Comparison of ENCODE assay signal across 10 cellular contexts in genomic region chr2:219368690-219369108, GRCh38. TPM values are rescaled to one million over a fixed set of nuclear protein-coding genes. Genes with fewer than 3 reads are reported as not detected.
DNase-seq lines count a peak whose midpoint lies in the region; ATAC-seq and TF ChIP-seq lines count a peak whose summit lies in the region.
"Had no signal": no experiment of that assay in that cellular context is flagged by ENCODE, and none has a peak within 500 bp of the region (broad histone marks: within the 10 kb centered on the region; RNA-seq: fewer than 3 reads in every experiment).

No MANE protein-coding gene starts in this region.

- CTCF ChIA-PET in activated CD8-positive, alpha-beta T cell treated with anti-CD3 and anti-CD28 coated beads for 36 hours (lab: Charles Lee): interaction anchor here (1.7 kb wide), 1 partner anchor 209 kb away, joined by 3 read pairs; no protein-coding TSS in a partner anchor

- H3K27me3 Mint-ChIP-seq in nephron progenitor cell (ENCODE audit: low read depth, poor library complexity): peaks cover 16% of the 10 kb centered on the region
- no peaks in the 10 kb centered on the region for H3K27me3 Mint-ChIP-seq in activated naive CD8-positive, alpha-beta T cell treated with anti-CD3 and anti-CD28 coated beads, Interleukin-2, amount 50 U/mL, for 24 hours
- no peaks in the 10 kb centered on the region for H3K27me3 Mint-ChIP-seq in activated CD8-positive, alpha-beta T cell treated with anti-CD3 and anti-CD28 coated beads for 36 hours

- H3K27ac Mint-ChIP-seq in nephron progenitor cell: peak overlapping the region; percentile 41
- no peak overlapping the region for H3K27ac Mint-ChIP-seq in activated naive CD8-positive, alpha-beta T cell treated with anti-CD3 and anti-CD28 coated beads, Interleukin-2, amount 50 U/mL, for 24 hours
- H3K27ac Mint-ChIP-seq in activated CD8-positive, alpha-beta T cell treated with anti-CD3 and anti-CD28 coated beads for 36 hours: no peak overlapping the region

- intact Hi-C loops in activated CD8-positive, alpha-beta T cell treated with anti-CD3 and anti-CD28 coated beads for 36 hours (cut with micrococcal nuclease): no loop called here

- TF ChIP-seq CTCF in AG09319 (IDR thresholded peaks at IDR 0.05; ENCODE audit: low read depth, low read length) (no peak), fibroblast of mammary gland (conservative IDR thresholded peaks at IDR 0.05; ENCODE audit: control insufficient read depth, insufficient read depth, low read depth, low read length) (no peak), nephron progenitor cell (IDR thresholded peaks at IDR 0.05) (no peak)
- TF ChIP-seq CTCF in activated CD8-positive, alpha-beta T cell treated with anti-CD3 and anti-CD28 coated beads for 36 hours (IDR thresholded peaks at IDR 0.05): no peak

- no peaks in the 10 kb centered on the region for H3K4me1 Mint-ChIP-seq in nephron progenitor cell
- H3K4me1 Mint-ChIP-seq in activated naive CD8-positive, alpha-beta T cell treated with anti-CD3 and anti-CD28 coated beads, Interleukin-2, amount 50 U/mL, for 24 hours: no peaks in the 10 kb centered on the region
- no peaks in the 10 kb centered on the region for H3K4me1 Mint-ChIP-seq in activated CD8-positive, alpha-beta T cell treated with anti-CD3 and anti-CD28 coated beads for 36 hours (ENCODE audit: low read depth)

- H3K4me3 ChIP-seq in fibroblast of mammary gland (ENCODE audit: control insufficient read depth, low read depth, low read length): no peak overlapping the region

- no peaks in the 10 kb centered on the region for H3K9me3 Mint-ChIP-seq in nephron progenitor cell
- H3K9me3 Mint-ChIP-seq in activated naive CD8-positive, alpha-beta T cell treated with anti-CD3 and anti-CD28 coated beads, Interleukin-2, amount 50 U/mL, for 24 hours: no peaks in the 10 kb centered on the region
- no peaks in the 10 kb centered on the region for H3K9me3 Mint-ChIP-seq in activated CD8-positive, alpha-beta T cell treated with anti-CD3 and anti-CD28 coated beads for 36 hours

- DNase-seq in AG09319 (ENCODE audit: extremely low read depth, low read depth): peak; percentile 71
- peak; percentile 93 for DNase-seq in RPMI7951 (ENCODE audit: low read depth)
- peak; percentile 30 for DNase-seq in fibroblast of mammary gland (ENCODE audit: low read depth)
- DNase-seq in nephron progenitor cell: no peak
- no peak for DNase-seq in activated naive CD8-positive, alpha-beta T cell treated with anti-CD3 and anti-CD28 coated beads, Interleukin-2, amount 50 U/mL, for 24 hours
- no peak for DNase-seq in activated CD8-positive, alpha-beta T cell treated with anti-CD3 and anti-CD28 coated beads for 36 hours
- no peak for DNase-seq in NCI-H510A treated with DMSO at 0.1 percent for 48 hours (lab: John Stamatoyannopoulos, UW)
- DNase-seq: COR-L47, WERI-Rb-1 had no signal

- H3K36me3 Mint-ChIP-seq in nephron progenitor cell (ENCODE audit: low read depth): peaks cover 4% of the 10 kb centered on the region
- peaks cover 9% of the 10 kb centered on the region for H3K36me3 Mint-ChIP-seq in activated naive CD8-positive, alpha-beta T cell treated with anti-CD3 and anti-CD28 coated beads, Interleukin-2, amount 50 U/mL, for 24 hours (ENCODE audit: low read depth)
- H3K36me3 Mint-ChIP-seq in activated CD8-positive, alpha-beta T cell treated with anti-CD3 and anti-CD28 coated beads for 36 hours (ENCODE audit: low read depth): peaks cover 5% of the 10 kb centered on the region

- POLR2A ChIA-PET in activated CD8-positive, alpha-beta T cell treated with anti-CD3 and anti-CD28 coated beads for 36 hours (lab: Charles Lee): interaction anchor here (0.7 kb wide), 1 partner anchor 9 kb away, joined by 3 read pairs; no protein-coding TSS in a partner anchor

- no peak for ATAC-seq in activated naive CD8-positive, alpha-beta T cell treated with anti-CD3 and anti-CD28 coated beads, Interleukin-2, amount 50 U/mL, for 24 hours
- ATAC-seq in activated CD8-positive, alpha-beta T cell treated with anti-CD3 and anti-CD28 coated beads for 36 hours: no peak
- ATAC-seq in HG03159 (IDR thresholded peaks at IDR 0.05; ENCODE audit: unreplicated experiment): no peak

- H3K4me3 Mint-ChIP-seq in nephron progenitor cell: no peak overlapping the region
- no peak overlapping the region for H3K4me3 Mint-ChIP-seq in activated naive CD8-positive, alpha-beta T cell treated with anti-CD3 and anti-CD28 coated beads, Interleukin-2, amount 50 U/mL, for 24 hours
- no peak overlapping the region for H3K4me3 Mint-ChIP-seq in activated CD8-positive, alpha-beta T cell treated with anti-CD3 and anti-CD28 coated beads for 36 hours

RNA-seq across cellular contexts. Expression of gene DNPEP, which starts 19.0 kb away (rescaled TPM):
- total RNA-seq in RPMI7951 (2014; rRNA removed; shearing (Covaris generic)): 80.4 and 101 TPM in 2 replicates
- 100 to 1,000 TPM; 112 to 113 TPM for total RNA-seq in activated CD8-positive, alpha-beta T cell treated with anti-CD3 and anti-CD28 coated beads for 36 hours

RNA-seq across cellular contexts. Expression of gene RESP18, which starts 36.2 kb away (rescaled TPM):
- not detected in 2 replicates for total RNA-seq in RPMI7951 (2014; rRNA removed; shearing (Covaris generic))
- not detected for total RNA-seq in activated CD8-positive, alpha-beta T cell treated with anti-CD3 and anti-CD28 coated beads for 36 hours

RNA-seq across cellular contexts. Expression of gene DES, which starts 49.5 kb away (rescaled TPM):
- 0.20 and 0.60 TPM in 2 replicates for total RNA-seq in RPMI7951 (2014; rRNA removed; shearing (Covaris generic))
- not detected for total RNA-seq in activated CD8-positive, alpha-beta T cell treated with anti-CD3 and anti-CD28 coated beads for 36 hours

RNA-seq across cellular contexts. Expression of gene PTPRN, which starts 59.5 kb away (rescaled TPM):
- 3.2 and 4.4 TPM in 2 replicates for total RNA-seq in RPMI7951 (2014; rRNA removed; shearing (Covaris generic))
- total RNA-seq in activated CD8-positive, alpha-beta T cell treated with anti-CD3 and anti-CD28 coated beads for 36 hours: 1 to 10 TPM in 1 of 2 experiments, under 1 TPM in 1; 0.92 to 1.1 TPM

Comparison
In these comparisons a context has a peak if more than half of its experiments do, and no peak if none do; other contexts are left out.
1. DNase-seq: peak in AG09319 (single experiment), RPMI7951 (single experiment) and fibroblast of mammary gland (single experiment); none in nephron progenitor cell (single experiment), activated naive CD8-positive, alpha-beta T cell treated with anti-CD3 and anti-CD28 coated beads, Interleukin-2, amount 50 U/mL, for 24 hours (single experiment), activated CD8-positive, alpha-beta T cell treated with anti-CD3 and anti-CD28 coated beads for 36 hours (single experiment) and NCI-H510A treated with DMSO at 0.1 percent for 48 hours (single experiment).